ENCODE assay signal across 1 cellular context in genomic region chr1:221723918-221724263, GRCh38.
TF ChIP-seq lines count a peak whose summit lies in the region.

No MANE protein-coding gene starts in this region.

TF ChIP-seq in IMR-90, 13 proteins besides CTCF, POLR2A, EP300 and RAD21 (continued from another document):
- no peak for TF ChIP-seq ELK1 (IDR thresholded peaks at IDR 0.05; ENCODE audit: borderline replicate concordance, low read depth, low read length)
- TF ChIP-seq CHD1 (IDR thresholded peaks at IDR 0.05; ENCODE audit: low read depth, low read length): no peak
- TF ChIP-seq RCOR1 (IDR thresholded peaks at IDR 0.05; ENCODE audit: insufficient replicate concordance, low read length): no peak
- TF ChIP-seq CEBPB (IDR thresholded peaks at IDR 0.05; ENCODE audit: low read depth, low read length): no peak
- no peak for TF ChIP-seq MXI1 (IDR thresholded peaks at IDR 0.05; ENCODE audit: borderline replicate concordance, low read depth, low read length)
- TF ChIP-seq NFE2L2 (IDR thresholded peaks at IDR 0.05; ENCODE audit: low read depth, low read length): no peak
- no peak for TF ChIP-seq BHLHE40 (IDR thresholded peaks at IDR 0.05; ENCODE audit: low read depth, low read length)
TF ChIP-seq in IMR-90: peak in this region for 0.
